25 cellular contexts compared by ENCODE assay signal in the genomic region with DNA sequence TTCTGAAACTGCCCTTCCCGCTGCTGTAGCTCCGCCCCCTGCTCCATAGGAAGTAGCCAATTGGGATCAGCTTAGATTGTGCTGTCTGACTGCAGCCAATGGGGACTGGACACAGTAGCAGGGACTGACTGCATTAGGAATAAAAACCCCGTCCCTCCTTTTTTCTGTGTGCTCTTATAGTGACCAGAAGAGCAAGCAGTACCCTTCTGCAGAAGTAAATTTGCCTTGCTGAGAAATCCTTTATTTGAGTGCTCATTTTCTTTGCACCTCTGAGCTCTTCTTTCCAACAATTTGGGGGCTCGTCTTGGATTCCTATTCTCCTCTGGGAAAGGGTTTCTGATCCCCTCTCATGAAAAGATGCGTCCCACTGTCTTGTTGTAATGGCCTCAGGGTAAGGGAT. TPM values are rescaled to one million over a fixed set of nuclear protein-coding genes. Genes with fewer than 3 reads are reported as not detected.
"Had no signal": no experiment of that assay in that cellular context is flagged by ENCODE, and none has a peak within 500 bp of the region (broad histone marks: within the 10 kb centered on the region; RNA-seq: fewer than 3 reads in every experiment).

No MANE protein-coding gene starts in this region.

- ATAC-seq: heart left ventricle, mucosa of descending colon, natural killer cell, right cardiac atrium had no signal

- H3K4me3 ChIP-seq: colonic mucosa, heart left ventricle, mucosa of descending colon, ovary, stomach, thyroid gland had no signal

- H3K4me1 ChIP-seq: colonic mucosa, heart left ventricle, stomach, thyroid gland had no signal

- H3K27ac ChIP-seq: colonic mucosa, heart left ventricle, ovary, stomach, thyroid gland had no signal

- H3K36me3 ChIP-seq: colonic mucosa, heart left ventricle, ovary, stomach, thyroid gland had no signal

- H3K9me3 ChIP-seq: colonic mucosa, ovary, thyroid gland had no signal

- DNase-seq: colonic mucosa; dermis blood vessel endothelial cell; endodermal cell; erythroblast; foreskin melanocyte; heart left ventricle; hippocampal formation; kidney glomerular epithelial cell; mucosa of descending colon; natural killer cell; ovary; right cardiac atrium; small intestine; stimulated activated CD4-positive, alpha-beta T cell treated with anti-CD3 and anti-CD28 coated beads, Interleukin-12 subunit alpha, Interleukin-12 subunit beta, amount 100 ng/mL, for 4 hours; stimulated activated naive CD4-positive, alpha-beta T cell; stomach; substantia nigra; thyroid gland had no signal

- H3K27me3 ChIP-seq: colonic mucosa, heart left ventricle, ovary, stomach, thyroid gland had no signal

- FAIRE-seq: endothelial cell of umbilical vein, small intestine, urothelium cell line had no signal

RNA-seq across cellular contexts. Expression of a gene that starts 16.2 kb away (rescaled TPM):
- total RNA-seq: colonic mucosa, dermis blood vessel endothelial cell, endodermal cell, endothelial cell of umbilical vein, glomerular endothelial cell, heart left ventricle, liver, lung microvascular endothelial cell, neural crest cell, posterior vena cava, right cardiac atrium had no signal
- polyA plus RNA-seq: endothelial cell of umbilical vein, heart left ventricle, liver, right cardiac atrium, stomach had no signal

RNA-seq across cellular contexts. Expression of a gene that starts 33.8 kb away (rescaled TPM):
- total RNA-seq: colonic mucosa, dermis blood vessel endothelial cell, endodermal cell, endothelial cell of umbilical vein, glomerular endothelial cell, heart left ventricle, liver, lung microvascular endothelial cell, mucosa of descending colon, natural killer cell, neural crest cell, ovary, posterior vena cava, right cardiac atrium, stomach, thyroid gland had no signal
- polyA plus RNA-seq: endothelial cell of umbilical vein, heart left ventricle, liver, ovary, right cardiac atrium, small intestine, stomach had no signal
